In the genomic region with DNA sequence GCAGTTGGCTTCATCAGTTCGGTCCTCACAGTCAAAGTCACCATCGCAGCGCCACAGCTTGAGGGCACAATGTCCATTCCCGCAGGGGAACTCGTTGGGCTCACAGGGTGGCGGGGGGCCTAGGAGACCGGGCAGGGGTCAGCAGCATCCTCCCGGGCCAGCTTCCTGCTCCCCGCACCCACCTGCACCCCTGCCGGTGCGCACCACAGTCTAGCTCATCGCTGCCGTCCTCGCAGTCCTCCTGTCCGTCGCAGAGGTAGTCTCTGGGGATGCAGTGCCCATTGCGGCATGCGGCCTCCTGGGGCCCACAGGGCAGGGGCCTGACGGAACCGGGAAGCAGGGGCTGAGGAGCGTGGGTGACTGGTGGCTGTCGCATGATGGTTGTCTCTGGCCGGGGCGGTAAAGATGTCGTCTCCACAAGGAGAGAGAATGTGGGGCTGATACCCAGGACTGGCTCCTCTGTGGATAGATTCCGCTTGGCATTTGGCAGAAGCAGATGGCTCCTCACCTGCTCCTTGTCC, we compare ENCODE assay signal across 21 cellular contexts.
"Had no signal": no experiment of that assay in that cellular context is flagged by ENCODE, and none has a peak within 500 bp of the region (broad histone marks: within the 10 kb centered on the region; RNA-seq: fewer than 3 reads in every experiment).

No MANE protein-coding gene starts in this region.

- H3K4me3 Mint-ChIP-seq: endodermal cell, naive B cell, nephron progenitor cell had no signal

- H3K36me3 Mint-ChIP-seq: naive B cell had no signal

- H3K27ac Mint-ChIP-seq: endodermal cell, naive B cell had no signal

- DNase-seq: colonic mucosa; dermis blood vessel endothelial cell; effector CD4-positive, alpha-beta T cell; endodermal cell; heart right ventricle; islet precursor cell; lower lobe of right lung; mesenchymal stem cell; midbrain; naive B cell; nephron progenitor cell; stimulated activated CD4-positive, alpha-beta T cell treated with anti-CD3 and anti-CD28 coated beads, Interleukin-12 subunit alpha, Interleukin-12 subunit beta, amount 100 ng/mL, for 4 hours; stimulated activated naive CD4-positive, alpha-beta T cell; substantia nigra; trophoblast cell had no signal

- H3K27ac ChIP-seq: colonic mucosa, heart right ventricle, left lung, lower lobe of right lung, neutrophil, skin epidermis had no signal

- H3K36me3 ChIP-seq: neutrophil had no signal

- H3K4me3 ChIP-seq: colonic mucosa, heart right ventricle, left lung, lower lobe of right lung, skin epidermis, stomach, thoracic aorta had no signal

- ATAC-seq: heart right ventricle, sciatic nerve had no signal

- H3K9me3 Mint-ChIP-seq: endodermal cell, nephron progenitor cell had no signal

- H3K9me3 ChIP-seq: colonic mucosa, heart right ventricle, left lung, lower lobe of right lung, neutrophil, stomach, thoracic aorta had no signal

- H3K27me3 Mint-ChIP-seq: naive B cell had no signal

- H3K27me3 ChIP-seq: colonic mucosa, heart right ventricle, left lung, neutrophil, stomach had no signal

- H3K4me1 Mint-ChIP-seq: naive B cell, nephron progenitor cell had no signal

- H3K4me1 ChIP-seq: colonic mucosa, left lung, lower lobe of right lung had no signal
